15 cellular contexts compared by ENCODE assay signal in the genomic region with DNA sequence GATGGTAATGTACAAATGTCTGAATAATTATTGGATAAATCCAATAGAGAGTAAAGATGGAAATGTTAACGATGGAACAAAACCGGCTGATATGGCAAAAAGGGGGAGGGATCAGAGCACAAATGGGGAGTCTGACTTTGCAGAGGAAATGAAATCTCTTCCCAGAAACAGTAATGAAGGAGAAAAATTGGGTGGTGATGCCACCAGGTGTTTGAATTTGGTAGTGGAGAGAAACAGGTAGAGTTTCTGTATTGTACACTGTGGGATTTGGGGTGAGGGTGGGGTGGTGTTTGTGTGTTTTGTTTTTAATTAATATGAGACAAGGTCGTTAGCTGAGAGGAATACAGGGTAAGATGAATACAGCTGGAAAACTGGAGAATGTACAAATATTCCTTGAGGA. TPM values are rescaled to one million over a fixed set of nuclear protein-coding genes. Genes with fewer than 3 reads are reported as not detected.
A peak's percentile ranks its signal among the peaks of the same experiment; 100 is the strongest.
DNase-seq lines count a peak whose midpoint lies in the region; ATAC-seq, FAIRE-seq and TF ChIP-seq lines count a peak whose summit lies in the region.
"Had no signal": no experiment of that assay in that cellular context is flagged by ENCODE, and none has a peak within 500 bp of the region (broad histone marks: within the 10 kb centered on the region; RNA-seq: fewer than 3 reads in every experiment).

No MANE protein-coding gene starts in this region.

- no peaks in the 10 kb centered on the region for H3K4me1 ChIP-seq in KMS-11 (ENCODE audit: low read depth, poor library complexity, severe bottlenecking)
- H3K4me1 ChIP-seq in GM12878 (ENCODE audit: control insufficient read depth, insufficient read depth, low read length) = no peaks in the 10 kb centered on the region
- H3K4me1 ChIP-seq: suprapubic skin had no signal

- H3K27ac ChIP-seq in KMS-11 = no peak overlapping the region
- no peak overlapping the region for H3K27ac ChIP-seq in GM12878 (ENCODE audit: control insufficient read depth, insufficient read depth)
- H3K27ac ChIP-seq: suprapubic skin had no signal

- no peak overlapping the region for H2AFZ ChIP-seq in KMS-11 (ENCODE audit: low read depth)
- no peak overlapping the region for H2AFZ ChIP-seq in GM12878 (ENCODE audit: control insufficient read depth, low read depth, low read length)

- TF ChIP-seq EP300 in GM12878 (IDR thresholded peaks at IDR 0.05; ENCODE audit: borderline replicate concordance in 1 of 2, control insufficient read depth in 1 of 2, low read depth in 2 of 2, low read length in 2 of 2) = no peak

- peak; percentile 49; the same call in 2 of the 3 replicates for ATAC-seq in GM12878
- peak; percentile 72 for ATAC-seq in left colon
- no peak for ATAC-seq in GM18861 (IDR thresholded peaks at IDR 0.05; ENCODE audit: unreplicated experiment)
- ATAC-seq: activated naive CD8-positive, alpha-beta T cell treated with anti-CD3 and anti-CD28 coated beads, Interleukin-2, amount 50 U/mL, for 24 hours; effector memory CD8-positive, alpha-beta T cell had no signal

- WGBS in GM12878 (ENCODE audit: insufficient coverage, insufficient replicate concordance, low lambda C conversion rate, missing lambda C conversion rate) = 39% methylated on average over 3 of the region's 3 CpGs

- CTCF ChIA-PET in GM12878 (lab: Yijun Ruan, JAX) = no interaction called here

- POLR2A ChIA-PET in GM12878 (lab: Charles Lee) = no interaction called here

- H3K4me3 ChIP-seq in KMS-11 (IDR thresholded peaks at IDR 0.05; ENCODE audit: insufficient read depth, low read depth, low read length) (no peak overlapping the region), GM12878 (no peak overlapping the region)
- H3K4me3 ChIP-seq: suprapubic skin had no signal

- RAD21 ChIA-PET in GM12878 (lab: Charles Lee; ENCODE audit: unreplicated experiment) = no interaction called here

- no peaks in the 10 kb centered on the region for H4K20me1 ChIP-seq in KMS-11 (ENCODE audit: insufficient read depth)
- no peaks in the 10 kb centered on the region for H4K20me1 ChIP-seq in GM12878 (ENCODE audit: control insufficient read depth, insufficient read depth)

- in situ Hi-C loops in GM12878 (cut with MboI) = no loop called here

- BruUV-seq in GM12878 (replicated peaks; lab: Mats Ljungman, UMichigan) = no TSS peak

- DNase-seq in Daoy (ENCODE audit: low read depth) (peak; percentile 33), GM12878 (ENCODE audit: low read depth, low spot score) (no peak), left colon (no peak), frontal cortex (ENCODE audit: low spot score in 2 of 2) (no peak)
- no peak for DNase-seq in effector CD4-positive, alpha-beta T cell
- no peak for DNase-seq in activated CD4-positive, alpha-beta T cell treated with anti-CD3 and anti-CD28 coated beads for 1 hour
- DNase-seq: activated CD8-positive, alpha-beta memory T cell treated with anti-CD3 and anti-CD28 coated beads, Interleukin-2, amount 50 U/mL, for 48 hours; activated naive CD8-positive, alpha-beta T cell treated with anti-CD3 and anti-CD28 coated beads, Interleukin-2, amount 50 U/mL, for 24 hours; effector memory CD8-positive, alpha-beta T cell; NCI-H345; Right ventricle myocardium superior had no signal

- H3K9ac ChIP-seq in KMS-11 (no peak overlapping the region), GM12878 (ENCODE audit: control insufficient read depth, insufficient read depth, low read length) (no peak overlapping the region)

- TF ChIP-seq RAD21 in GM12878 (IDR thresholded peaks at IDR 0.05; ENCODE audit: insufficient read depth, low read depth, low read length) = peak; percentile 28; the same call in 1 of the 2 replicates

- H3K79me2 ChIP-seq in KMS-11 (ENCODE audit: insufficient read depth, low read depth) (no peaks in the 10 kb centered on the region), GM12878 (ENCODE audit: control insufficient read depth, insufficient read depth, low read length) (no peaks in the 10 kb centered on the region)

- SMC1A ChIA-PET in GM12878 (lab: Charles Lee; ENCODE audit: uncharacterized antibody, unreplicated experiment) = no interaction called here

- no peaks in the 10 kb centered on the region for H3K27me3 ChIP-seq in KMS-11 (ENCODE audit: insufficient read depth, low read depth)
- H3K27me3 ChIP-seq in GM12878 (replicated peaks in 1 of 2; ENCODE audit: control insufficient read depth in 2 of 2, insufficient read depth in 2 of 2, low read length in 1 of 2) = no peaks in the 10 kb centered on the region
- H3K27me3 ChIP-seq: suprapubic skin had no signal

- no peak for FAIRE-seq in GM12878 (lab: Jason Lieb, UNC)
- no peak for FAIRE-seq in frontal cortex (lab: Jason Lieb, UNC)
- FAIRE-seq: D721Med had no signal

- no peaks in the 10 kb centered on the region for H3K36me3 ChIP-seq in KMS-11 (ENCODE audit: insufficient read depth)
- no peaks in the 10 kb centered on the region for H3K36me3 ChIP-seq in GM12878 (ENCODE audit: control insufficient read depth in 2 of 2, insufficient read depth in 2 of 2, low read length in 1 of 2)
- H3K36me3 ChIP-seq: suprapubic skin had no signal

- TF ChIP-seq CTCF in KMS-11 (conservative IDR thresholded peaks at IDR 0.05; ENCODE audit: low read depth, low read length) (peak; percentile 46), GM12878 (IDR thresholded peaks at IDR 0.05 in 2 of 3, conservative IDR thresholded peaks at IDR 0.05 in 1 of 3; ENCODE audit: control insufficient read depth in 2 of 3, extremely low read depth in 1 of 3, insufficient read depth in 1 of 3, low read depth in 3 of 3, low read length in 3 of 3) (peak in 1 of 3 experiments; percentile 26; a peak in 1 of 6 replicates)

- intact Hi-C loops in GM12878 (cut with micrococcal nuclease; ENCODE audit: unreplicated experiment) = loop anchor here (10.0 kb wide), 1 partner anchor 720 kb away; no protein-coding TSS in a partner anchor
- intact Hi-C loops in left colon (cut with DNase I, micrococcal nuclease) = no loop called here

- H3K4me2 ChIP-seq in KMS-11 = no peak overlapping the region
- no peak overlapping the region for H3K4me2 ChIP-seq in GM12878 (ENCODE audit: control insufficient read depth, insufficient read depth)

- no peak for TF ChIP-seq POLR2A in GM12878 (IDR thresholded peaks at IDR 0.05; ENCODE audit: low read depth, low read length)

- H3K9me3 ChIP-seq in GM12878 (replicated peaks; ENCODE audit: control insufficient read depth, insufficient read depth, low read length) = no peaks in the 10 kb centered on the region
- H3K9me3 ChIP-seq: suprapubic skin had no signal

TF ChIP-seq in GM12878, 131 proteins besides CTCF, POLR2A, EP300 and RAD21:
- TF ChIP-seq LARP7 (IDR thresholded peaks at IDR 0.05) = no peak
- no peak for TF ChIP-seq TBL1XR1 (IDR thresholded peaks at IDR 0.05; ENCODE audit: low read depth, low read length)
- TF ChIP-seq SMC3 (IDR thresholded peaks at IDR 0.05; ENCODE audit: borderline replicate concordance, low read length) = peak; percentile 28; the same call in 1 of the 2 replicates

RNA-seq across cellular contexts. Expression of a gene that starts 20.4 kb away (rescaled TPM):
- 0.18 and 0.97 TPM in 2 replicates for total RNA-seq in Daoy (2014; rRNA removed; shearing (Covaris generic))
- not detected in 2 replicates for total RNA-seq in GM12878 (2013; cell fraction: nucleolus; rRNA removed)
- total RNA-seq in GM12878 (2014; rRNA removed) (not detected in 2 replicates), GM12878 (2014; rRNA removed; fragmentation: Illumina TruSeq; extraction: Trizol) (not detected in 2 replicates), GM12878 (2021) (0.11 TPM in 1 of 2 replicates, not detected in the other), left colon (10 to 100 TPM; 47.4 to 75.2 TPM), frontal cortex (not detected)
- not detected for polyA plus RNA-seq in GM12878 (2011; ENCODE audit: low read depth)
- polyA plus RNA-seq in GM12878 (2011; rRNA removed) (0.01 TPM in 1 of 2 replicates, not detected in the other), GM12878 (2014; fragmentation: Illumina TruSeq; extraction: Trizol) (not detected in 2 replicates), GM12878 (2014; fragmentation: Nextera tagmentation; extraction: Ambion mirVana) (not detected), GM12878 (2014; rRNA removed) (not detected in 2 replicates), GM12878 (2016; fragmentation: Nextera tagmentation; extraction: Ambion mirVana) (not detected)
- not detected in 2 replicates for polyA plus RNA-seq in GM12878 (2011; cell fraction: cytosol; rRNA removed)
- polyA plus RNA-seq in GM12878 (2011; cell fraction: nucleus; rRNA removed) = not detected in 2 replicates
- not detected in 2 replicates for polyA plus RNA-seq in GM12878 (2012)
- not detected in 2 replicates for polyA minus RNA-seq in GM12878 (2011; rRNA and poly(A)+ RNA removed)
- not detected in 2 replicates for polyA minus RNA-seq in GM12878 (2011; cell fraction: cytosol; rRNA and poly(A)+ RNA removed)
- polyA minus RNA-seq in GM12878 (2011; cell fraction: nucleus; rRNA and poly(A)+ RNA removed) = not detected in 2 replicates

Comparison
In these comparisons a context has a peak if more than half of its experiments do, and no peak if none do; other contexts are left out.
1. RNA of a gene that starts 20.4 kb away (total RNA-seq): 47.4 to 75.2 TPM in left colon; 0.18 to 0.97 TPM in Daoy, 0.11 TPM in GM12878 and not detected in frontal cortex (single experiment); every median in the first group is over 10 times any median in the second.